In the genomic region with DNA sequence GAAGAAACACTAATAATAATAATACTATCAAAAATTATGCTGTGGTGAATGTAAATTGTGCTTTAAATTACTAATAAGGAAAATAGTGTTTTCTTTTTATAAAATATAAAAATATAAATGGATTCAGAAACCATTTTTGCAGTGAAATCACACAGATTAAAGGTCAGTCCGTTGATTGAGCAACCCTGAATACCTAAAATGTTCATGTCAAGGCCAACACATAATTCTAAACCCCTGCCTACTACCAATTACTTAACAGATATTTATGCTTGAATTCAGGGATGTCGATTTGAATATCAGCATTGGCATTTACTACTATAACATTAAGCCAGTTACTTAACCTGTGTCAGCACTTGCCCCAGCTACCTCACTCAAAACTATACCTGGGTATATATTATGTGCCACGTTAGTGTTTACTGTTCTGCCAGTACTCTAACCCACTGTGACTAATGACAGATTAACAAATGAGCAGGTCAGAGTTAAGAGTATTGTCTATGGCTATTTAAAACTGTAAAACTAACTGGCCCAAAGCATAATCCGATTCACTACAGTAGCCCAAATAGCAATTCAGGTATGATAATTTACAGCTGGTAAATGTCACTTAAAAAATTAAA, we compare ENCODE assay signal across 1 cellular context.
TF ChIP-seq lines count a peak whose summit lies in the region.

No MANE protein-coding gene starts in this region.

TF ChIP-seq in HepG2, 621 proteins besides CTCF, POLR2A, EP300 and RAD21 (continued from another document and continues in another):
- TF ChIP-seq, protein P1, sequence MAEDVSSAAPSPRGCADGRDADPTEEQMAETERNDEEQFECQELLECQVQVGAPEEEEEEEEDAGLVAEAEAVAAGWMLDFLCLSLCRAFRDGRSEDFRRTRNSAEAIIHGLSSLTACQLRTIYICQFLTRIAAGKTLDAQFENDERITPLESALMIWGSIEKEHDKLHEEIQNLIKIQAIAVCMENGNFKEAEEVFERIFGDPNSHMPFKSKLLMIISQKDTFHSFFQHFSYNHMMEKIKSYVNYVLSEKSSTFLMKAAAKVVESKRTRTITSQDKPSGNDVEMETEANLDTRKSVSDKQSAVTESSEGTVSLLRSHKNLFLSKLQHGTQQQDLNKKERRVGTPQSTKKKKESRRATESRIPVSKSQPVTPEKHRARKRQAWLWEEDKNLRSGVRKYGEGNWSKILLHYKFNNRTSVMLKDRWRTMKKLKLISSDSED (CRISPR knock-in tag; IDR thresholded peaks at IDR 0.05) = no peak
- no peak for TF ChIP-seq ZNF674 (CRISPR knock-in tag; IDR thresholded peaks at IDR 0.05; ENCODE audit: low read depth)
- no peak for TF ChIP-seq KAT7 (CRISPR knock-in tag; IDR thresholded peaks at IDR 0.05; ENCODE audit: borderline replicate concordance)
- no peak for TF ChIP-seq KMT2A (CRISPR knock-in tag; IDR thresholded peaks at IDR 0.05)
- TF ChIP-seq, protein P2, sequence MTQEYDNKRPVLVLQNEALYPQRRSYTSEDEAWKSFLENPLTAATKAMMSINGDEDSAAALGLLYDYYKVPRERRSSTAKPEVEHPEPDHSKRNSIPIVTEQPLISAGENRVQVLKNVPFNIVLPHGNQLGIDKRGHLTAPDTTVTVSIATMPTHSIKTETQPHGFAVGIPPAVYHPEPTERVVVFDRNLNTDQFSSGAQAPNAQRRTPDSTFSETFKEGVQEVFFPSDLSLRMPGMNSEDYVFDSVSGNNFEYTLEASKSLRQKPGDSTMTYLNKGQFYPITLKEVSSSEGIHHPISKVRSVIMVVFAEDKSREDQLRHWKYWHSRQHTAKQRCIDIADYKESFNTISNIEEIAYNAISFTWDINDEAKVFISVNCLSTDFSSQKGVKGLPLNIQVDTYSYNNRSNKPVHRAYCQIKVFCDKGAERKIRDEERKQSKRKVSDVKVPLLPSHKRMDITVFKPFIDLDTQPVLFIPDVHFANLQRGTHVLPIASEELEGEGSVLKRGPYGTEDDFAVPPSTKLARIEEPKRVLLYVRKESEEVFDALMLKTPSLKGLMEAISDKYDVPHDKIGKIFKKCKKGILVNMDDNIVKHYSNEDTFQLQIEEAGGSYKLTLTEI (CRISPR knock-in tag; conservative IDR thresholded peaks at IDR 0.05) = no peak
- TF ChIP-seq ZNF589 (CRISPR knock-in tag; conservative IDR thresholded peaks at IDR 0.05) = no peak
- TF ChIP-seq, protein P3, sequence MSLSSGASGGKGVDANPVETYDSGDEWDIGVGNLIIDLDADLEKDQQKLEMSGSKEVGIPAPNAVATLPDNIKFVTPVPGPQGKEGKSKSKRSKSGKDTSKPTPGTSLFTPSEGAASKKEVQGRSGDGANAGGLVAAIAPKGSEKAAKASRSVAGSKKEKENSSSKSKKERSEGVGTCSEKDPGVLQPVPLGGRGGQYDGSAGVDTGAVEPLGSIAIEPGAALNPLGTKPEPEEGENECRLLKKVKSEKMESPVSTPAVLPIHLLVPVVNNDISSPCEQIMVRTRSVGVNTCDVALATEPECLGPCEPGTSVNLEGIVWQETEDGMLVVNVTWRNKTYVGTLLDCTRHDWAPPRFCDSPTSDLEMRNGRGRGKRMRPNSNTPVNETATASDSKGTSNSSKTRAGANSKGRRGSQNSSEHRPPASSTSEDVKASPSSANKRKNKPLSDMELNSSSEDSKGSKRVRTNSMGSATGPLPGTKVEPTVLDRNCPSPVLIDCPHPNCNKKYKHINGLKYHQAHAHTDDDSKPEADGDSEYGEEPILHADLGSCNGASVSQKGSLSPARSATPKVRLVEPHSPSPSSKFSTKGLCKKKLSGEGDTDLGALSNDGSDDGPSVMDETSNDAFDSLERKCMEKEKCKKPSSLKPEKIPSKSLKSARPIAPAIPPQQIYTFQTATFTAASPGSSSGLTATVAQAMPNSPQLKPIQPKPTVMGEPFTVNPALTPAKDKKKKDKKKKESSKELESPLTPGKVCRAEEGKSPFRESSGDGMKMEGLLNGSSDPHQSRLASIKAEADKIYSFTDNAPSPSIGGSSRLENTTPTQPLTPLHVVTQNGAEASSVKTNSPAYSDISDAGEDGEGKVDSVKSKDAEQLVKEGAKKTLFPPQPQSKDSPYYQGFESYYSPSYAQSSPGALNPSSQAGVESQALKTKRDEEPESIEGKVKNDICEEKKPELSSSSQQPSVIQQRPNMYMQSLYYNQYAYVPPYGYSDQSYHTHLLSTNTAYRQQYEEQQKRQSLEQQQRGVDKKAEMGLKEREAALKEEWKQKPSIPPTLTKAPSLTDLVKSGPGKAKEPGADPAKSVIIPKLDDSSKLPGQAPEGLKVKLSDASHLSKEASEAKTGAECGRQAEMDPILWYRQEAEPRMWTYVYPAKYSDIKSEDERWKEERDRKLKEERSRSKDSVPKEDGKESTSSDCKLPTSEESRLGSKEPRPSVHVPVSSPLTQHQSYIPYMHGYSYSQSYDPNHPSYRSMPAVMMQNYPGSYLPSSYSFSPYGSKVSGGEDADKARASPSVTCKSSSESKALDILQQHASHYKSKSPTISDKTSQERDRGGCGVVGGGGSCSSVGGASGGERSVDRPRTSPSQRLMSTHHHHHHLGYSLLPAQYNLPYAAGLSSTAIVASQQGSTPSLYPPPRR (CRISPR knock-in tag; IDR thresholded peaks at IDR 0.05; ENCODE audit: borderline replicate concordance) = no peak
- TF ChIP-seq TBP (CRISPR knock-in tag; IDR thresholded peaks at IDR 0.05) = no peak
- TF ChIP-seq ZNF121 (CRISPR knock-in tag; IDR thresholded peaks at IDR 0.05) = no peak
- TF ChIP-seq ZNF460 (CRISPR knock-in tag; IDR thresholded peaks at IDR 0.05; ENCODE audit: borderline replicate concordance) = no peak
- no peak for TF ChIP-seq TBX3 (IDR thresholded peaks at IDR 0.05; ENCODE audit: borderline replicate concordance)
- TF ChIP-seq, protein P4, sequence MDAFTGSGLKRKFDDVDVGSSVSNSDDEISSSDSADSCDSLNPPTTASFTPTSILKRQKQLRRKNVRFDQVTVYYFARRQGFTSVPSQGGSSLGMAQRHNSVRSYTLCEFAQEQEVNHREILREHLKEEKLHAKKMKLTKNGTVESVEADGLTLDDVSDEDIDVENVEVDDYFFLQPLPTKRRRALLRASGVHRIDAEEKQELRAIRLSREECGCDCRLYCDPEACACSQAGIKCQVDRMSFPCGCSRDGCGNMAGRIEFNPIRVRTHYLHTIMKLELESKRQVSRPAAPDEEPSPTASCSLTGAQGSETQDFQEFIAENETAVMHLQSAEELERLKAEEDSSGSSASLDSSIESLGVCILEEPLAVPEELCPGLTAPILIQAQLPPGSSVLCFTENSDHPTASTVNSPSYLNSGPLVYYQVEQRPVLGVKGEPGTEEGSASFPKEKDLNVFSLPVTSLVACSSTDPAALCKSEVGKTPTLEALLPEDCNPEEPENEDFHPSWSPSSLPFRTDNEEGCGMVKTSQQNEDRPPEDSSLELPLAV (CRISPR knock-in tag; conservative IDR thresholded peaks at IDR 0.05; ENCODE audit: low read depth) = no peak
- peak; percentile 65 for TF ChIP-seq HNF4A (CRISPR knock-in tag; IDR thresholded peaks at IDR 0.05)
- TF ChIP-seq SP1 (IDR thresholded peaks at IDR 0.05) = no peak
- no peak for TF ChIP-seq SP1 (CRISPR knock-in tag; IDR thresholded peaks at IDR 0.05)
- TF ChIP-seq ZNF329 (CRISPR knock-in tag; IDR thresholded peaks at IDR 0.05; ENCODE audit: low read depth) = no peak
- TF ChIP-seq, protein P5, sequence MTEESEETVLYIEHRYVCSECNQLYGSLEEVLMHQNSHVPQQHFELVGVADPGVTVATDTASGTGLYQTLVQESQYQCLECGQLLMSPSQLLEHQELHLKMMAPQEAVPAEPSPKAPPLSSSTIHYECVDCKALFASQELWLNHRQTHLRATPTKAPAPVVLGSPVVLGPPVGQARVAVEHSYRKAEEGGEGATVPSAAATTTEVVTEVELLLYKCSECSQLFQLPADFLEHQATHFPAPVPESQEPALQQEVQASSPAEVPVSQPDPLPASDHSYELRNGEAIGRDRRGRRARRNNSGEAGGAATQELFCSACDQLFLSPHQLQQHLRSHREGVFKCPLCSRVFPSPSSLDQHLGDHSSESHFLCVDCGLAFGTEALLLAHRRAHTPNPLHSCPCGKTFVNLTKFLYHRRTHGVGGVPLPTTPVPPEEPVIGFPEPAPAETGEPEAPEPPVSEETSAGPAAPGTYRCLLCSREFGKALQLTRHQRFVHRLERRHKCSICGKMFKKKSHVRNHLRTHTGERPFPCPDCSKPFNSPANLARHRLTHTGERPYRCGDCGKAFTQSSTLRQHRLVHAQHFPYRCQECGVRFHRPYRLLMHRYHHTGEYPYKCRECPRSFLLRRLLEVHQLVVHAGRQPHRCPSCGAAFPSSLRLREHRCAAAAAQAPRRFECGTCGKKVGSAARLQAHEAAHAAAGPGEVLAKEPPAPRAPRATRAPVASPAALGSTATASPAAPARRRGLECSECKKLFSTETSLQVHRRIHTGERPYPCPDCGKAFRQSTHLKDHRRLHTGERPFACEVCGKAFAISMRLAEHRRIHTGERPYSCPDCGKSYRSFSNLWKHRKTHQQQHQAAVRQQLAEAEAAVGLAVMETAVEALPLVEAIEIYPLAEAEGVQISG (CRISPR knock-in tag; IDR thresholded peaks at IDR 0.05) = no peak
- no peak for TF ChIP-seq TOPORS (CRISPR knock-in tag; IDR thresholded peaks at IDR 0.05)
- no peak for TF ChIP-seq ZBTB7A (CRISPR knock-in tag; IDR thresholded peaks at IDR 0.05)
- no peak for TF ChIP-seq TCF7L2 (IDR thresholded peaks at IDR 0.05; ENCODE audit: low read depth, low read length)
- TF ChIP-seq MBNL3 (CRISPR knock-in tag; conservative IDR thresholded peaks at IDR 0.05) = no peak
- TF ChIP-seq, protein P6, sequence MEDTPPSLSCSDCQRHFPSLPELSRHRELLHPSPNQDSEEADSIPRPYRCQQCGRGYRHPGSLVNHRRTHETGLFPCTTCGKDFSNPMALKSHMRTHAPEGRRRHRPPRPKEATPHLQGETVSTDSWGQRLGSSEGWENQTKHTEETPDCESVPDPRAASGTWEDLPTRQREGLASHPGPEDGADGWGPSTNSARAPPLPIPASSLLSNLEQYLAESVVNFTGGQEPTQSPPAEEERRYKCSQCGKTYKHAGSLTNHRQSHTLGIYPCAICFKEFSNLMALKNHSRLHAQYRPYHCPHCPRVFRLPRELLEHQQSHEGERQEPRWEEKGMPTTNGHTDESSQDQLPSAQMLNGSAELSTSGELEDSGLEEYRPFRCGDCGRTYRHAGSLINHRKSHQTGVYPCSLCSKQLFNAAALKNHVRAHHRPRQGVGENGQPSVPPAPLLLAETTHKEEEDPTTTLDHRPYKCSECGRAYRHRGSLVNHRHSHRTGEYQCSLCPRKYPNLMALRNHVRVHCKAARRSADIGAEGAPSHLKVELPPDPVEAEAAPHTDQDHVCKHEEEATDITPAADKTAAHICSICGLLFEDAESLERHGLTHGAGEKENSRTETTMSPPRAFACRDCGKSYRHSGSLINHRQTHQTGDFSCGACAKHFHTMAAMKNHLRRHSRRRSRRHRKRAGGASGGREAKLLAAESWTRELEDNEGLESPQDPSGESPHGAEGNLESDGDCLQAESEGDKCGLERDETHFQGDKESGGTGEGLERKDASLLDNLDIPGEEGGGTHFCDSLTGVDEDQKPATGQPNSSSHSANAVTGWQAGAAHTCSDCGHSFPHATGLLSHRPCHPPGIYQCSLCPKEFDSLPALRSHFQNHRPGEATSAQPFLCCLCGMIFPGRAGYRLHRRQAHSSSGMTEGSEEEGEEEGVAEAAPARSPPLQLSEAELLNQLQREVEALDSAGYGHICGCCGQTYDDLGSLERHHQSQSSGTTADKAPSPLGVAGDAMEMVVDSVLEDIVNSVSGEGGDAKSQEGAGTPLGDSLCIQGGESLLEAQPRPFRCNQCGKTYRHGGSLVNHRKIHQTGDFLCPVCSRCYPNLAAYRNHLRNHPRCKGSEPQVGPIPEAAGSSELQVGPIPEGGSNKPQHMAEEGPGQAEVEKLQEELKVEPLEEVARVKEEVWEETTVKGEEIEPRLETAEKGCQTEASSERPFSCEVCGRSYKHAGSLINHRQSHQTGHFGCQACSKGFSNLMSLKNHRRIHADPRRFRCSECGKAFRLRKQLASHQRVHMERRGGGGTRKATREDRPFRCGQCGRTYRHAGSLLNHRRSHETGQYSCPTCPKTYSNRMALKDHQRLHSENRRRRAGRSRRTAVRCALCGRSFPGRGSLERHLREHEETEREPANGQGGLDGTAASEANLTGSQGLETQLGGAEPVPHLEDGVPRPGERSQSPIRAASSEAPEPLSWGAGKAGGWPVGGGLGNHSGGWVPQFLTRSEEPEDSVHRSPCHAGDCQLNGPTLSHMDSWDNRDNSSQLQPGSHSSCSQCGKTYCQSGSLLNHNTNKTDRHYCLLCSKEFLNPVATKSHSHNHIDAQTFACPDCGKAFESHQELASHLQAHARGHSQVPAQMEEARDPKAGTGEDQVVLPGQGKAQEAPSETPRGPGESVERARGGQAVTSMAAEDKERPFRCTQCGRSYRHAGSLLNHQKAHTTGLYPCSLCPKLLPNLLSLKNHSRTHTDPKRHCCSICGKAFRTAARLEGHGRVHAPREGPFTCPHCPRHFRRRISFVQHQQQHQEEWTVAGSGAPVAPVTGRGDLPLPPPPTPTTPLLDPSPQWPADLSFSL (CRISPR knock-in tag; IDR thresholded peaks at IDR 0.05) = no peak
- 0 out of 2 replicates have a peak, but pooled peaks have one; percentile 19 for TF ChIP-seq GATAD2A (CRISPR knock-in tag; IDR thresholded peaks at IDR 0.05)
- TF ChIP-seq, protein P7, sequence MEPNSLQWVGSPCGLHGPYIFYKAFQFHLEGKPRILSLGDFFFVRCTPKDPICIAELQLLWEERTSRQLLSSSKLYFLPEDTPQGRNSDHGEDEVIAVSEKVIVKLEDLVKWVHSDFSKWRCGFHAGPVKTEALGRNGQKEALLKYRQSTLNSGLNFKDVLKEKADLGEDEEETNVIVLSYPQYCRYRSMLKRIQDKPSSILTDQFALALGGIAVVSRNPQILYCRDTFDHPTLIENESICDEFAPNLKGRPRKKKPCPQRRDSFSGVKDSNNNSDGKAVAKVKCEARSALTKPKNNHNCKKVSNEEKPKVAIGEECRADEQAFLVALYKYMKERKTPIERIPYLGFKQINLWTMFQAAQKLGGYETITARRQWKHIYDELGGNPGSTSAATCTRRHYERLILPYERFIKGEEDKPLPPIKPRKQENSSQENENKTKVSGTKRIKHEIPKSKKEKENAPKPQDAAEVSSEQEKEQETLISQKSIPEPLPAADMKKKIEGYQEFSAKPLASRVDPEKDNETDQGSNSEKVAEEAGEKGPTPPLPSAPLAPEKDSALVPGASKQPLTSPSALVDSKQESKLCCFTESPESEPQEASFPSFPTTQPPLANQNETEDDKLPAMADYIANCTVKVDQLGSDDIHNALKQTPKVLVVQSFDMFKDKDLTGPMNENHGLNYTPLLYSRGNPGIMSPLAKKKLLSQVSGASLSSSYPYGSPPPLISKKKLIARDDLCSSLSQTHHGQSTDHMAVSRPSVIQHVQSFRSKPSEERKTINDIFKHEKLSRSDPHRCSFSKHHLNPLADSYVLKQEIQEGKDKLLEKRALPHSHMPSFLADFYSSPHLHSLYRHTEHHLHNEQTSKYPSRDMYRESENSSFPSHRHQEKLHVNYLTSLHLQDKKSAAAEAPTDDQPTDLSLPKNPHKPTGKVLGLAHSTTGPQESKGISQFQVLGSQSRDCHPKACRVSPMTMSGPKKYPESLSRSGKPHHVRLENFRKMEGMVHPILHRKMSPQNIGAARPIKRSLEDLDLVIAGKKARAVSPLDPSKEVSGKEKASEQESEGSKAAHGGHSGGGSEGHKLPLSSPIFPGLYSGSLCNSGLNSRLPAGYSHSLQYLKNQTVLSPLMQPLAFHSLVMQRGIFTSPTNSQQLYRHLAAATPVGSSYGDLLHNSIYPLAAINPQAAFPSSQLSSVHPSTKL (CRISPR knock-in tag; IDR thresholded peaks at IDR 0.05) = peak; percentile 67
- TF ChIP-seq FOXJ3 (CRISPR knock-in tag; IDR thresholded peaks at IDR 0.05; ENCODE audit: borderline replicate concordance) = no peak
- TF ChIP-seq RCOR2 (CRISPR knock-in tag; IDR thresholded peaks at IDR 0.05) = no peak
- TF ChIP-seq HNF4G (IDR thresholded peaks at IDR 0.05; ENCODE audit: borderline replicate concordance, low read depth, low read length) = no peak
- no peak for TF ChIP-seq HNF4G (CRISPR knock-in tag; IDR thresholded peaks at IDR 0.05; ENCODE audit: borderline replicate concordance, low read depth)
- peak in 1 of 2 experiments; percentile 44; a peak in 2 of 4 replicates for TF ChIP-seq NR2F1 (CRISPR knock-in tag; IDR thresholded peaks at IDR 0.05)
